In genomic region chrX:104165894-104166734, GRCh38 we compare ENCODE assay signal across 8 cellular contexts. TPM values are rescaled to one million over a fixed set of nuclear protein-coding genes. Genes with fewer than 3 reads are reported as not detected.
DNase-seq lines count a peak whose midpoint lies in the region; ATAC-seq lines count a peak whose summit lies in the region.

TSS of gene FAM199X (plus strand) at chrX:104166453. CDS start at chrX:104166786, 333 bp downstream.

- peak; percentile 96 for ATAC-seq in GM21423 (IDR thresholded peaks at IDR 0.05; ENCODE audit: unreplicated experiment)

- peak within 1 kb of the TSS; percentile 98 for H3K4me3 ChIP-seq in HUES48 (ENCODE audit: low read depth, low read length)
- H3K4me3 ChIP-seq in NT2/D1 (ENCODE audit: insufficient read length, low read depth) = peak within 1 kb of the TSS; percentile 92

- H3K9ac ChIP-seq in HUES48 (ENCODE audit: low read depth, low read length) = peak within 1 kb of the TSS; percentile 69
- H3K9ac ChIP-seq in NT2/D1 (ENCODE audit: insufficient read length, low read depth) = peak within 1 kb of the TSS; percentile 95

- H3K27me3 ChIP-seq in HUES48 (ENCODE audit: control insufficient read depth, insufficient read depth, low read length) (peaks cover 11% of the 10 kb centered on the region; the same call in 1 of the 2 replicates), NT2/D1 (ENCODE audit: insufficient read depth, insufficient read length) (peaks cover 6% of the 10 kb centered on the region)

- H3K36me3 ChIP-seq in HUES48 (ENCODE audit: control insufficient read depth, insufficient read depth, low read length) (no peaks in the 10 kb centered on the region; the same call in 1 of the 2 replicates), NT2/D1 (ENCODE audit: insufficient read depth, insufficient read length, low read length) (peaks cover 8% of the 10 kb centered on the region)

- in situ Hi-C loops in endometrial microvascular endothelial cells (cut with HindIII; ENCODE audit: inconsistent ontology term, low pct_unique_long_range_greater_than_20kb, low sequenced_read_pairs) = no loop called here

- H3K27ac ChIP-seq in HUES48 (ENCODE audit: low read depth, low read length) = peak within 1 kb of the TSS; percentile 72

- DNase-seq in DMS 273 (lab: John Stamatoyannopoulos, UW; ENCODE audit: unreplicated experiment) (peak; percentile 95), NT2/D1 (ENCODE audit: low read depth, low spot score) (peak; percentile 88), midbrain (lab: John Stamatoyannopoulos, UW) (peak; percentile 77)
- peak; percentile 39 for DNase-seq in activated CD8-positive, alpha-beta memory T cell treated with anti-CD3 and anti-CD28 coated beads, Interleukin-2, amount 50 U/mL, for 24 hours (ENCODE audit: extremely low read depth)
- peak; percentile 77 to 80 for DNase-seq in stimulated activated CD8-positive, alpha-beta memory T cell treated with anti-CD3 and anti-CD28 coated beads, Interleukin-15, amount 100 ng/mL, for 48 hours (ENCODE audit: low read depth in 2 of 2)

- H3K4me1 ChIP-seq in HUES48 (ENCODE audit: control insufficient read depth, insufficient read depth, low read length) (peaks cover 15% of the 10 kb centered on the region), NT2/D1 (ENCODE audit: insufficient read depth, insufficient read length) (no peaks in the 10 kb centered on the region)

- H3K9me3 ChIP-seq in HUES48 (ENCODE audit: control insufficient read depth, insufficient read depth, low read length) (no peaks in the 10 kb centered on the region), NT2/D1 (ENCODE audit: insufficient read depth, low read length) (no peaks in the 10 kb centered on the region)

RNA-seq across cellular contexts. Expression of gene FAM199X, which starts in this region (rescaled TPM):
- 18.5 TPM for total RNA-seq in endometrial microvascular endothelial cells (ENCODE audit: inconsistent ontology term)

Comparison
In these comparisons a context has a peak if more than half of its experiments do, and no peak if none do; other contexts are left out.
1. Peak in every context shown above with its lines: DNase-seq, ATAC-seq, H3K4me3 ChIP-seq and H3K27ac ChIP-seq.
2. DNase-seq: peak in every context shown above with its lines; median percentile 95 in DMS 273; 88 in NT2/D1; 78 in stimulated activated CD8-positive, alpha-beta memory T cell treated with anti-CD3 and anti-CD28 coated beads, Interleukin-15, amount 100 ng/mL, for 48 hours; 77 in midbrain; 39 in activated CD8-positive, alpha-beta memory T cell treated with anti-CD3 and anti-CD28 coated beads, Interleukin-2, amount 50 U/mL, for 24 hours.